In the genomic region with DNA sequence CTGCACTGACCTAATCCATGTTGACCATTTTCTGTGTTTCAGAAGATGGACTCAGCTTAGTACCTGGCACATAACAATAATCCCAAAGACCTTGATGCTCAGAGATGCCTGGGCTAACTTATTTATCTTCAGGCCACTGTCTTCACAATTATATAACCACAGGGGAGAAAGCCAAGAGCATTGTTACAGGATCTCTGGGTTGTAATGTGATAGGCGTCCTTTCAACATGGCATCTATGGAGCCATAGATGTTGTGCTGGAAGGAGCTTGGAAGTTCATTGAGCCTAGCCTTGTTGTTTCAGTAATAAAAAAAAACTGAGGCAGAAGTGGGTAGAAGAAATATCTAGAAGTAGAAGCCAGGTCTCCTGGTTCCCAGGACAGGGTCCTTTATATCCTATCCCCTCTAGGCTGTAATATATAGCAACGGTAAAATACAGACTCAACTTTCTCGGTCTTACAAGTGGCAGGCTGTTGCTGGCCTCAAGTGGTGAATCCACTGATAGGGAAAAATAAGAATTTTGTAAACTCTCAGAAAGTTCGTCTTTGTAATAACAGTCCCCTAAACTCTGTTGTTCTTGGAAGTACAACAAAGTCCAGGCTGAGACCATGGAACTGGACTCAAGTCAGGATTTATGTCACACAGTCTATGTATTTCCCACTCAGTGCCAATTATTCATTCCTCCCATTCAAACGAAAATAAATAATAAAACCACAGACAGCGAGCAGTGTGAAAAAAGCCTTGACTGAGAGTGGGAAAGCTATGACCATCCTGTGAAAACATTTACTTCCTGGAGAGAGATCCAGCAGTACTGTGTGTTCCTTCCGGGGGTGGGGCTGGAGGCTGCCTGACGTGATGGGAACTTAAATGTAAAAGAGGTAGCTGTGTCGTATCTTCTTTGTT, we compare ENCODE assay signal across 9 cellular contexts.
DNase-seq lines count a peak whose midpoint lies in the region; ATAC-seq and TF ChIP-seq lines count a peak whose summit lies in the region.
"Had no signal": no experiment of that assay in that cellular context is flagged by ENCODE, and none has a peak within 500 bp of the region (broad histone marks: within the 10 kb centered on the region; RNA-seq: fewer than 3 reads in every experiment).

No MANE protein-coding gene starts in this region.

- no peaks in the 10 kb centered on the region for H3K79me2 ChIP-seq in GM23248 (ENCODE audit: insufficient read depth)

- peaks cover 7% of the 10 kb centered on the region; the same call in 1 of the 2 replicates for H3K4me1 ChIP-seq in GM23248 (ENCODE audit: insufficient read depth)
- peaks cover 0 to 4% of the 10 kb centered on the region in 2 donors for H3K4me1 ChIP-seq in gastrocnemius medialis

- peak overlapping the region; percentile 58 for H3K4me2 ChIP-seq in GM23248 (ENCODE audit: unreplicated experiment)

- 0 out of 2 replicates have a peak overlapping the region, but pooled peaks have one; percentile 12 for H3K9ac ChIP-seq in GM23248

- H3K4me3 ChIP-seq in GM23248 (peak overlapping the region; percentile 35), gastrocnemius medialis (peak overlapping the region in 2 of 4 donors; percentile 3 to 16)

- 0 out of 2 replicates have a peak, but pooled peaks cover 14% of the 10 kb centered on the region for H3F3A ChIP-seq in GM23248 (ENCODE audit: insufficient read depth)

- in situ Hi-C loops in GM23248 (cut with MboI) = no loop called here
- in situ Hi-C loops in gastrocnemius medialis (cut with MboI; ENCODE audit: low sequenced_read_pairs in 4 of 4) = no loop called here

- no peaks in the 10 kb centered on the region for H4K20me1 ChIP-seq in GM23248 (ENCODE audit: insufficient read depth)

- peak overlapping the region; percentile 74 for H2AFZ ChIP-seq in GM23248

- DNase-seq in GM23248 = peak; percentile 91
- peak; percentile 3 for DNase-seq in amniotic stem cell (lab: John Stamatoyannopoulos, UW)
- DNase-seq in left ventricle myocardium superior = peak; percentile 70
- DNase-seq in gastrocnemius medialis = peak; percentile 16 to 32
- no peak for DNase-seq in NCI-H82 treated with DMSO at 0.1 percent for 48 hours (lab: John Stamatoyannopoulos, UW; ENCODE audit: unreplicated experiment)
- DNase-seq in midbrain (lab: John Stamatoyannopoulos, UW) = no peak
- no peak for DNase-seq in NCI-H2196 (lab: John Stamatoyannopoulos, UW; ENCODE audit: unreplicated experiment)
- DNase-seq: NCI-H2029 treated with DMSO at 0.1 percent for 48 hours had no signal

- no peak for TF ChIP-seq POLR2A in gastrocnemius medialis (IDR thresholded peaks at IDR 0.05)

- 19% methylated on average over 9 of the region's 9 CpGs for WGBS in GM23248 (ENCODE audit: low coverage in 1 of 2, low lambda C conversion rate in 2 of 2, missing lambda C conversion rate in 2 of 2), 2 experiments

- ATAC-seq in left ventricle myocardium superior (peak; percentile 95), gastrocnemius medialis (peak; percentile 62 to 73), HG03280 (IDR thresholded peaks at IDR 0.05; ENCODE audit: unreplicated experiment) (no peak)

- H3K9me3 ChIP-seq in GM23248 (ENCODE audit: low read depth) (no peaks in the 10 kb centered on the region), gastrocnemius medialis (no peaks in the 10 kb centered on the region)

- H3K27me3 ChIP-seq in GM23248 (replicated peaks; ENCODE audit: insufficient read depth) (no peaks in the 10 kb centered on the region), gastrocnemius medialis (no peaks in the 10 kb centered on the region)

- no peaks in the 10 kb centered on the region for H3K9me2 ChIP-seq in GM23248 (ENCODE audit: insufficient read depth)

- H3K36me3 ChIP-seq in GM23248 (ENCODE audit: low read depth) = no peaks in the 10 kb centered on the region
- H3K36me3 ChIP-seq in gastrocnemius medialis = no peaks in the 10 kb centered on the region

- H3K27ac ChIP-seq in GM23248 (peak overlapping the region; percentile 48), gastrocnemius medialis (peak overlapping the region; percentile 24 to 60 (median 45))

- intact Hi-C loops in left ventricle myocardium superior (cut with micrococcal nuclease) = no loop called here
- intact Hi-C loops in gastrocnemius medialis (cut with DNase I; ENCODE audit: low total_unique reads) = no loop called here

- TF ChIP-seq CTCF in gastrocnemius medialis (IDR thresholded peaks at IDR 0.05 in 4 of 5, conservative IDR thresholded peaks at IDR 0.05 in 1 of 5) = no peak

Comparison
In these comparisons a context has a peak if more than half of its experiments do, and no peak if none do; other contexts are left out.
1. DNase-seq: peak in GM23248 (single experiment), amniotic stem cell (single experiment), left ventricle myocardium superior (single experiment) and gastrocnemius medialis (2 of 2); none in NCI-H82 treated with DMSO at 0.1 percent for 48 hours (single experiment), midbrain (single experiment) and NCI-H2196 (single experiment).